19 cellular contexts compared by ENCODE assay signal in the genomic region with DNA sequence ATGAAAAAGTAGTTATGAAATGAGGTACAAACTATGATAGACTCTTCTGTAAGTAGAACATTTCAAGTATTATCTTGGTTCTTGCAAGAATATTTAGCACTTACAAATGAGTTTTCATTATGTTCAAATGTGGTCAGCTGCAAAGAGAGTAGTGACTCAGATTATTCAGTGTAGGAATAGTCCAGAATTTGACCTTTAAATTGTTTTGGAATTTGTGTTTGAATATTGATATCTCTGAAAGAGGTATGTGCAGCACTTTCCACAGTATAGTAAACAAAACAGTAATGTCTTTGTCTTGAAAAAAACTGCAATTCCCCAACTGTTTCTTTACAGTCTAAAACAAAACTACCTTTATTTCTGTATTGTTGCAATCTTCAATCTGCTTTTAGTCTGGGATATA. TPM values are rescaled to one million over a fixed set of nuclear protein-coding genes. Genes with fewer than 3 reads are reported as not detected.
DNase-seq lines count a peak whose midpoint lies in the region; ATAC-seq, FAIRE-seq and TF ChIP-seq lines count a peak whose summit lies in the region.
"Had no signal": no experiment of that assay in that cellular context is flagged by ENCODE, and none has a peak within 500 bp of the region (broad histone marks: within the 10 kb centered on the region; RNA-seq: fewer than 3 reads in every experiment).

No MANE protein-coding gene starts in this region.

- no peak overlapping the region for H3K9ac ChIP-seq in IMR-90 (ENCODE audit: low read depth, low read length)

- no peak overlapping the region for H2BK15ac ChIP-seq in IMR-90 (ENCODE audit: low read depth, low read length)

- no peak overlapping the region for H3K14ac ChIP-seq in IMR-90 (replicated peaks; ENCODE audit: low read depth, low read length)

- H3K9me1 ChIP-seq in IMR-90 (ENCODE audit: insufficient read depth, low read length) = no peaks in the 10 kb centered on the region

- H3K36me3 ChIP-seq in IMR-90 (ENCODE audit: control insufficient read depth, insufficient read depth, low read length) = no peaks in the 10 kb centered on the region

- in situ Hi-C loops in IMR-90 (cut with MboI; ENCODE audit: low sequenced_read_pairs) = no loop called here
- in situ Hi-C loops in astrocyte of the spinal cord (cut with HindIII; ENCODE audit: low sequenced_read_pairs) = no loop called here

- H3K4me3 ChIP-seq in IMR-90 (ENCODE audit: insufficient read depth, low read depth, low read length) (no peak overlapping the region), astrocyte of the spinal cord (ENCODE audit: low read depth, low read length) (no peak overlapping the region)
- H3K4me3 ChIP-seq: left lung, upper lobe of right lung had no signal

- no peak for TF ChIP-seq RAD21 in IMR-90 (IDR thresholded peaks at IDR 0.05; ENCODE audit: low read length)

- peak; percentile 71 for FAIRE-seq in islet of Langerhans (lab: Jason Lieb, UNC)
- FAIRE-seq: TTC549 had no signal

- H3K79me1 ChIP-seq in IMR-90 (ENCODE audit: low read depth in 1 of 2, low read length in 2 of 2) = peaks cover 9 to 13% of the 10 kb centered on the region in 2 experiments

- H3K9me3 Mint-ChIP-seq in activated CD8-positive, alpha-beta memory T cell treated with anti-CD3 and anti-CD28 coated beads, Interleukin-2, amount 10 ng/mL, durations not matched to agents 7 days and 5 days (ENCODE audit: low read depth) = no peaks in the 10 kb centered on the region
- H3K9me3 Mint-ChIP-seq: mesothelial cell of epicardium; naive thymus-derived CD4-positive, alpha-beta T cell had no signal

- H4K20me1 ChIP-seq in IMR-90 (ENCODE audit: insufficient read depth, low read length) = no peaks in the 10 kb centered on the region

- no peak overlapping the region for H2AK5ac ChIP-seq in IMR-90 (ENCODE audit: low read depth, low read length)

- no peak overlapping the region for H3K18ac ChIP-seq in IMR-90 (ENCODE audit: low read depth, low read length)

- H3K4ac ChIP-seq in IMR-90 (ENCODE audit: low read depth, low read length) = no peak overlapping the region

- DNase-seq in AG20443 (ENCODE audit: low spot score) (peak; percentile 7), IMR-90 (peak; percentile 62), astrocyte of the spinal cord (ENCODE audit: low read depth, low spot score) (peak; percentile 37), NCI-H1436 (lab: John Stamatoyannopoulos, UW) (no peak), globus pallidus (ENCODE audit: low spot score) (no peak)
- DNase-seq in activated CD8-positive, alpha-beta memory T cell treated with anti-CD3 and anti-CD28 coated beads, Interleukin-2, amount 10 ng/mL, durations not matched to agents 7 days and 5 days = no peak
- DNase-seq: activated naive CD4-positive, alpha-beta T cell treated with Interleukin-2 at 50 U/mL for 16 hours; activated T-cell treated with anti-CD3 and anti-CD28 coated beads, Interleukin-2, amount 50 U/mL, for 48 hours; amniotic stem cell; C1 segment of cervical spinal cord; left lung; naive thymus-derived CD4-positive, alpha-beta T cell; NCI-H187; retina; upper lobe of right lung had no signal

- peak; percentile 82 for ATAC-seq in IMR-90 (ENCODE audit: low read depth)
- no peak for ATAC-seq in activated CD4-positive, CD25-positive, alpha-beta regulatory T cell treated with anti-CD3 and anti-CD28 coated beads, Interleukin-2, amount 50 U/mL, for 24 hours
- ATAC-seq in activated CD8-positive, alpha-beta memory T cell treated with anti-CD3 and anti-CD28 coated beads, Interleukin-2, amount 10 ng/mL, durations not matched to agents 7 days and 5 days = no peak
- ATAC-seq: left lung; naive thymus-derived CD4-positive, alpha-beta T cell; upper lobe of right lung had no signal

- no peak overlapping the region for H3K4me3 Mint-ChIP-seq in activated CD8-positive, alpha-beta memory T cell treated with anti-CD3 and anti-CD28 coated beads, Interleukin-2, amount 10 ng/mL, durations not matched to agents 7 days and 5 days
- H3K4me3 Mint-ChIP-seq: mesothelial cell of epicardium; naive thymus-derived CD4-positive, alpha-beta T cell had no signal

- POLR2A ChIA-PET in IMR-90 (lab: Charles Lee; ENCODE audit: unreplicated experiment) = no interaction called here

- peaks cover 7% of the 10 kb centered on the region for H3K4me1 ChIP-seq in IMR-90 (ENCODE audit: control insufficient read depth, insufficient read depth, low read length)
- H3K4me1 ChIP-seq: left lung, upper lobe of right lung had no signal

- H3K27ac Mint-ChIP-seq in activated CD8-positive, alpha-beta memory T cell treated with anti-CD3 and anti-CD28 coated beads, Interleukin-2, amount 10 ng/mL, durations not matched to agents 7 days and 5 days = no peak overlapping the region
- H3K27ac Mint-ChIP-seq: mesothelial cell of epicardium; naive thymus-derived CD4-positive, alpha-beta T cell had no signal

- no peaks in the 10 kb centered on the region for H3K9me3 ChIP-seq in IMR-90 (ENCODE audit: control insufficient read depth, insufficient read depth, low read length)
- H3K9me3 ChIP-seq: left lung, upper lobe of right lung had no signal

- H4K5ac ChIP-seq in IMR-90 (ENCODE audit: low read depth, low read length) = no peak overlapping the region

- H2BK120ac ChIP-seq in IMR-90 (ENCODE audit: low read depth, low read length) = no peak overlapping the region

- CTCF ChIA-PET in IMR-90 (lab: Yijun Ruan, JAX) = interaction anchor here (0.5 kb wide), 1 partner anchor 168 kb away, joined by 4 read pairs; no protein-coding TSS in a partner anchor
- CTCF ChIA-PET in activated CD8-positive, alpha-beta memory T cell treated with anti-CD3 and anti-CD28 coated beads, Interleukin-2, amount 10 ng/mL, durations not matched to agents 7 days and 5 days (lab: Charles Lee) = no interaction called here

- no peak overlapping the region for H2AK9ac ChIP-seq in IMR-90 (replicated peaks; ENCODE audit: low read depth, low read length, poor library complexity)

- H3K27me3 Mint-ChIP-seq in activated CD8-positive, alpha-beta memory T cell treated with anti-CD3 and anti-CD28 coated beads, Interleukin-2, amount 10 ng/mL, durations not matched to agents 7 days and 5 days = no peaks in the 10 kb centered on the region
- H3K27me3 Mint-ChIP-seq: naive thymus-derived CD4-positive, alpha-beta T cell had no signal

- TF ChIP-seq CTCF in IMR-90 (conservative IDR thresholded peaks at IDR 0.05; ENCODE audit: low read depth, low read length) = no peak
- TF ChIP-seq CTCF in astrocyte of the spinal cord (IDR thresholded peaks at IDR 0.05; ENCODE audit: low read depth, low read length) = no peak

- TF ChIP-seq POLR2A in IMR-90 (IDR thresholded peaks at IDR 0.05; ENCODE audit: low read depth, low read length) = no peak

- H2AFZ ChIP-seq in IMR-90 (replicated peaks; ENCODE audit: low read length, poor library complexity) = no peak overlapping the region

- no peak overlapping the region for H3K23ac ChIP-seq in IMR-90 (ENCODE audit: low read depth, low read length)

- H3K4me1 Mint-ChIP-seq in activated CD8-positive, alpha-beta memory T cell treated with anti-CD3 and anti-CD28 coated beads, Interleukin-2, amount 10 ng/mL, durations not matched to agents 7 days and 5 days = no peaks in the 10 kb centered on the region

- H2BK5ac ChIP-seq in IMR-90 (ENCODE audit: low read depth, low read length, poor library complexity, severe bottlenecking) = no peak overlapping the region

- no peak overlapping the region for H4K8ac ChIP-seq in IMR-90 (ENCODE audit: low read depth in 2 of 2, low read length in 2 of 2)

- no peak overlapping the region for H3K27ac ChIP-seq in IMR-90 (ENCODE audit: insufficient read depth, low read length)
- H3K27ac ChIP-seq: left lung, upper lobe of right lung had no signal

- intact Hi-C loops in IMR-90 (cut with micrococcal nuclease) = no loop called here

- dilution Hi-C loops in IMR-90 (cut with HindIII; ENCODE audit: low sequenced_read_pairs, unreplicated experiment) = no loop called here

- peaks cover 16% of the 10 kb centered on the region for H3K36me3 Mint-ChIP-seq in activated CD8-positive, alpha-beta memory T cell treated with anti-CD3 and anti-CD28 coated beads, Interleukin-2, amount 10 ng/mL, durations not matched to agents 7 days and 5 days

- no peaks in the 10 kb centered on the region for H3K27me3 ChIP-seq in IMR-90 (ENCODE audit: control insufficient read depth, insufficient read depth, low read length)
- H3K27me3 ChIP-seq: left lung, upper lobe of right lung had no signal

- H3K56ac ChIP-seq in IMR-90 (ENCODE audit: extremely low read depth, insufficient read depth, low read length) = no peak overlapping the region

- BruUV-seq in IMR-90 (replicated peaks; lab: Mats Ljungman, UMichigan) = no TSS peak

- H3K4me2 ChIP-seq in IMR-90 (ENCODE audit: low read depth, low read length) = no peak overlapping the region

- H4K91ac ChIP-seq in IMR-90 (ENCODE audit: insufficient read depth, low read depth, low read length) = no peak overlapping the region

- H2BK20ac ChIP-seq in IMR-90 (ENCODE audit: low read depth, low read length) = no peak overlapping the region

TF ChIP-seq in IMR-90, 13 proteins besides CTCF, POLR2A, EP300 and RAD21:
- TF ChIP-seq CHD1 (IDR thresholded peaks at IDR 0.05; ENCODE audit: low read depth, low read length) (no peak), MAFK (IDR thresholded peaks at IDR 0.05; ENCODE audit: low read depth, low read length) (no peak), SMC3 (IDR thresholded peaks at IDR 0.05; ENCODE audit: low read depth, low read length) (no peak)

RNA-seq across cellular contexts. Expression of a gene that starts 56.1 kb away (rescaled TPM):
- 29.9 and 33.1 TPM in 2 replicates for total RNA-seq in IMR-90 (2012; rRNA removed)
- 12.1 and 16.7 TPM in 2 replicates for polyA plus RNA-seq in IMR-90 (2012; rRNA removed)
- 3.7 and 7.6 TPM in 2 replicates for polyA plus RNA-seq in IMR-90 (2012; cell fraction: cytosol; rRNA removed)
- polyA plus RNA-seq in IMR-90 (2012; cell fraction: nucleus; rRNA removed; ENCODE audit: low replicate concordance) = 6.8 and 16.9 TPM in 2 replicates
- 10 to 100 TPM; 39.1 to 39.3 TPM for total RNA-seq in activated CD8-positive, alpha-beta memory T cell treated with anti-CD3 and anti-CD28 coated beads, Interleukin-2, amount 10 ng/mL, durations not matched to agents 7 days and 5 days

Comparison
In these comparisons a context has a peak if more than half of its experiments do, and no peak if none do; other contexts are left out.
1. DNase-seq: peak in AG20443 (single experiment), IMR-90 (single experiment) and astrocyte of the spinal cord (single experiment); none in activated CD8-positive, alpha-beta memory T cell treated with anti-CD3 and anti-CD28 coated beads, Interleukin-2, amount 10 ng/mL, durations not matched to agents 7 days and 5 days (single experiment), NCI-H1436 (single experiment) and globus pallidus (single experiment).